Comparison of ENCODE assay signal across 1 cellular context in the genomic region with DNA sequence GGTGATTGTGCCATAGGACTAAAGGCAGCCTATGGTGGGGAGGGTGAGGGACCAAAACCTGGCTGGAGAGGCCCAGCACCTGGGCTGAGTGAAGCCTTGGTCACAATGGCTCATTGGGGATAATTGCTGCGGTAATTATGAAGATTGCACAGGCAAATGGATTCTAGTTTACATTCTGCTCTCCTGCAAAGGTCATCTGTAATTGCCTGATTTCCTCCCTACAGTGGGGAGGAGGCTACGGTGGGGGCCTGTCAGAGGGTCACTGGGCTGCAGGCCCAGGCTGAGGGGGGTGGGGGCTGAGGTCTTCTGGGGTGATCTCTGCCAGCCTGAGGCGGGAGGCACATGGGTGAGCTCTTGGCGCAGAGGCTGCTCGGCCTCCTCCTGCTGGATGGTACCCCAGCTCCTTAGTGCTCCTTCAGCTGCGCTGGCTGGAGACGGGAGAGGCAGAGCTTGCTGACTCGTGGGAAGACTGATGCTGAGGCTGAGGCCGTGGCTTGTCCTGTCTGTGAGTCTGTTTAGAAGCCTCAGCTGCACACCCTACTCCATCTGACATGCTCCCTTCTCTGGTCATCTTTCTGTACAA.
TF ChIP-seq lines count a peak whose summit lies in the region.

No MANE protein-coding gene starts in this region.

TF ChIP-seq in GM12878, 131 proteins besides CTCF, POLR2A, EP300 and RAD21:
- TF ChIP-seq, protein P1, sequence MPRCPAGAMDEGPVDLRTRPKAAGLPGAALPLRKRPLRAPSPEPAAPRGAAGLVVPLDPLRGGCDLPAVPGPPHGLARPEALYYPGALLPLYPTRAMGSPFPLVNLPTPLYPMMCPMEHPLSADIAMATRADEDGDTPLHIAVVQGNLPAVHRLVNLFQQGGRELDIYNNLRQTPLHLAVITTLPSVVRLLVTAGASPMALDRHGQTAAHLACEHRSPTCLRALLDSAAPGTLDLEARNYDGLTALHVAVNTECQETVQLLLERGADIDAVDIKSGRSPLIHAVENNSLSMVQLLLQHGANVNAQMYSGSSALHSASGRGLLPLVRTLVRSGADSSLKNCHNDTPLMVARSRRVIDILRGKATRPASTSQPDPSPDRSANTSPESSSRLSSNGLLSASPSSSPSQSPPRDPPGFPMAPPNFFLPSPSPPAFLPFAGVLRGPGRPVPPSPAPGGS (IDR thresholded peaks at IDR 0.05; ENCODE audit: borderline replicate concordance, insufficient read depth, low read depth, low read length, poor library complexity, severe bottlenecking): peak; percentile 27
- TF ChIP-seq CBX3 (IDR thresholded peaks at IDR 0.05; ENCODE audit: borderline replicate concordance, low read depth) (no peak), NFXL1 (IDR thresholded peaks at IDR 0.05; ENCODE audit: borderline replicate concordance) (no peak)
TF ChIP-seq in GM12878: peak in this region for 1.
